ENCODE assay signal across 13 cellular contexts in the genomic region with DNA sequence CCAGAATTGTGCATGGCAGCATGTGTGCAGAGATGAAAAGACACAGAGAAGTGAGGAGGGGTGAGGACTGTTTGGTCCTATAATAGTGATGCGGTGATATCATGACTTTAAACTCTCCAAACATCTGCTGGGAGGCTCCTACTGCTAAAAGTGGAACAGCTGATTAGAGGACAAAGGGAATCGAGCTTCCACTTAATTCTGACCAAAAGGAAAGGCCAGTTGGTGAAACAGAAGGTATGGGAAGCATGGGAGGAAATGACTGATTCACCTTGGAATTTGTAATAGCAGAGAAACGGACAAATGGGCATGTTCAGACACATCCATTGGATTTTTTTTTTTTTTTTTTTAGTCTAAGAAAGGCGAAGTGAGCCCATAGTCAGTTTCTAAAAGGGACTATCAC.
A peak's percentile ranks its signal among the peaks of the same experiment; 100 is the strongest.
DNase-seq lines count a peak whose midpoint lies in the region; ATAC-seq, FAIRE-seq and TF ChIP-seq lines count a peak whose summit lies in the region.
"Had no signal": no experiment of that assay in that cellular context is flagged by ENCODE, and none has a peak within 500 bp of the region (broad histone marks: within the 10 kb centered on the region; RNA-seq: fewer than 3 reads in every experiment).

No MANE protein-coding gene starts in this region.

- TF ChIP-seq CTCF in right atrium auricular region (IDR thresholded peaks at IDR 0.05) = no peak
- TF ChIP-seq CTCF in fibroblast of the aortic adventitia (IDR thresholded peaks at IDR 0.05; ENCODE audit: insufficient read depth, low read length) = no peak
- no peak for TF ChIP-seq CTCF in left lung (IDR thresholded peaks at IDR 0.05)

- ATAC-seq in Right ventricle myocardium superior (ENCODE audit: poor library complexity) (peak; percentile 37), left lung (no peak)

- H3K4me1 ChIP-seq in right atrium auricular region = no peaks in the 10 kb centered on the region
- no peaks in the 10 kb centered on the region for H3K4me1 ChIP-seq in left lung

- H3K9me3 ChIP-seq in right atrium auricular region = no peaks in the 10 kb centered on the region
- no peaks in the 10 kb centered on the region for H3K9me3 ChIP-seq in left lung

- DNase-seq in Right ventricle myocardium superior (no peak), right atrium auricular region (ENCODE audit: low spot score) (no peak), SW480 (ENCODE audit: low spot score) (peak; percentile 41), fibroblast of the aortic adventitia (ENCODE audit: low read depth) (peak; percentile 95), urothelium cell line (ENCODE audit: low spot score) (peak; percentile 70), midbrain (lab: John Stamatoyannopoulos, UW) (no peak), left lung (no peak)
- DNase-seq in activated T-cell treated with anti-CD3 and anti-CD28 coated beads, Interleukin-2, amount 50 U/mL, for 48 hours = no peak
- DNase-seq: AML-193; KG1; naive B cell; NCI-H510A treated with DMSO at 0.1 percent for 48 hours; stimulated activated CD4-positive, alpha-beta T cell treated with anti-CD3 and anti-CD28 coated beads, Interleukin-4, amount 100 ng/mL, for 1 hour had no signal

- no peaks in the 10 kb centered on the region for H3K27me3 ChIP-seq in right atrium auricular region
- no peaks in the 10 kb centered on the region for H3K27me3 ChIP-seq in left lung

- intact Hi-C loops in Right ventricle myocardium superior (cut with DNase I) (loop anchor here (10.0 kb wide), 1 partner anchor 249 kb away; no protein-coding TSS in a partner anchor), left lung (cut with DNase I) (loop anchor here in 1 of 2 donors (10.0 kb wide), 1 partner anchor 639 kb away; no protein-coding TSS in a partner anchor)

- FAIRE-seq in urothelium cell line (lab: Jason Lieb, UNC) = no peak

- H3K36me3 ChIP-seq in right atrium auricular region = no peaks in the 10 kb centered on the region
- H3K36me3 ChIP-seq in left lung = no peaks in the 10 kb centered on the region

- H3K27ac ChIP-seq in right atrium auricular region (peak overlapping the region in 1 of 2 donors; percentile 37), left lung (no peak overlapping the region)

- H3K4me3 ChIP-seq in right atrium auricular region (no peak overlapping the region), fibroblast of the aortic adventitia (ENCODE audit: low read depth, low read length) (no peak overlapping the region), left lung (no peak overlapping the region)

Comparison
In these comparisons a context has a peak if more than half of its experiments do, and no peak if none do; other contexts are left out.
1. DNase-seq: peak in SW480 (single experiment), fibroblast of the aortic adventitia (single experiment) and urothelium cell line (single experiment); none in Right ventricle myocardium superior (single experiment), right atrium auricular region (single experiment), midbrain (single experiment), left lung (0 of 2) and activated T-cell treated with anti-CD3 and anti-CD28 coated beads, Interleukin-2, amount 50 U/mL, for 48 hours (0 of 2).